Comparison of ENCODE assay signal across 9 cellular contexts in genomic region chr7:98249106-98249505, GRCh38. TPM values are rescaled to one million over a fixed set of nuclear protein-coding genes. Genes with fewer than 3 reads are reported as not detected.
DNase-seq lines count a peak whose midpoint lies in the region; ATAC-seq and TF ChIP-seq lines count a peak whose summit lies in the region.
"Had no signal": no experiment of that assay in that cellular context is flagged by ENCODE, and none has a peak within 500 bp of the region (broad histone marks: within the 10 kb centered on the region; RNA-seq: fewer than 3 reads in every experiment).

No MANE protein-coding gene starts in this region.

- peak overlapping the region; percentile 12 for H3K4me3 ChIP-seq in CD8-positive, alpha-beta memory T cell (ENCODE audit: low read length)
- no peak overlapping the region for H3K4me3 ChIP-seq in adrenal gland
- H3K4me3 ChIP-seq: pancreas had no signal

- WGBS in adrenal gland, 4 donors, result 67 to 80% (median 77%) methylated on average over 6 of the region's 6 CpGs

- CTCF ChIA-PET in CD8-positive, alpha-beta memory T cell (lab: Charles Lee), result interaction anchor here (1.5 kb wide), 1 partner anchor 228 kb away, joined by 3 read pairs; no protein-coding TSS in a partner anchor

- no peak for TF ChIP-seq POLR2A in adrenal gland (IDR thresholded peaks at IDR 0.05)

- H3K27me3 ChIP-seq in CD8-positive, alpha-beta memory T cell (ENCODE audit: insufficient read depth, low read length, poor library complexity, severe bottlenecking), result no peaks in the 10 kb centered on the region
- H3K27me3 ChIP-seq in adrenal gland, result no peaks in the 10 kb centered on the region
- H3K27me3 ChIP-seq: pancreas had no signal

- peak in 1 of 5 donors; percentile 8 for DNase-seq in CD8-positive, alpha-beta memory T cell
- DNase-seq in Kasumi-1 (lab: John Stamatoyannopoulos, UW) (peak; percentile 1 to 11), NCI-H2171 (lab: John Stamatoyannopoulos, UW) (no peak), adrenal gland (no peak)
- no peak for DNase-seq in activated naive CD8-positive, alpha-beta T cell treated with anti-CD3 and anti-CD28 coated beads, Interleukin-2, amount 10 ng/mL, durations not matched to agents 7 days and 5 days
- no peak for DNase-seq in natural killer cell treated with Interleukin-12 subunit alpha and Interleukin-12 subunit beta and Interleukin-15 and Interleukin-18, amount 100 ng/mL, for 72 hours (ENCODE audit: low spot score)
- DNase-seq: pancreas had no signal

- H3K36me3 Mint-ChIP-seq in CD8-positive, alpha-beta memory T cell, result peaks cover 0 to 39% (median 6%) of the 10 kb centered on the region in 3 donors
- H3K36me3 Mint-ChIP-seq in activated naive CD8-positive, alpha-beta T cell treated with anti-CD3 and anti-CD28 coated beads, Interleukin-2, amount 10 ng/mL, durations not matched to agents 7 days and 5 days, result peaks cover 10% of the 10 kb centered on the region
- no peaks in the 10 kb centered on the region for H3K36me3 Mint-ChIP-seq in natural killer cell treated with Interleukin-12 subunit alpha and Interleukin-12 subunit beta and Interleukin-15 and Interleukin-18, amount 100 ng/mL, for 72 hours

- no peaks in the 10 kb centered on the region for H3K9me3 Mint-ChIP-seq in CD8-positive, alpha-beta memory T cell
- H3K9me3 Mint-ChIP-seq in activated naive CD8-positive, alpha-beta T cell treated with anti-CD3 and anti-CD28 coated beads, Interleukin-2, amount 10 ng/mL, durations not matched to agents 7 days and 5 days, result no peaks in the 10 kb centered on the region
- H3K9me3 Mint-ChIP-seq in natural killer cell treated with Interleukin-12 subunit alpha and Interleukin-12 subunit beta and Interleukin-15 and Interleukin-18, amount 100 ng/mL, for 72 hours, result no peaks in the 10 kb centered on the region

- peaks cover 39 to 61% (median 54%) of the 10 kb centered on the region in 3 donors for H3K4me1 Mint-ChIP-seq in CD8-positive, alpha-beta memory T cell
- H3K4me1 Mint-ChIP-seq in activated naive CD8-positive, alpha-beta T cell treated with anti-CD3 and anti-CD28 coated beads, Interleukin-2, amount 10 ng/mL, durations not matched to agents 7 days and 5 days, result peaks cover 29% of the 10 kb centered on the region
- H3K4me1 Mint-ChIP-seq in natural killer cell treated with Interleukin-12 subunit alpha and Interleukin-12 subunit beta and Interleukin-15 and Interleukin-18, amount 100 ng/mL, for 72 hours (ENCODE audit: low read depth in 2 of 2), result peaks cover 30 to 31% of the 10 kb centered on the region in 2 donors

- ATAC-seq in activated naive CD8-positive, alpha-beta T cell treated with anti-CD3 and anti-CD28 coated beads, Interleukin-2, amount 10 ng/mL, durations not matched to agents 7 days and 5 days (ENCODE audit: low read depth), result no peak
- no peak for ATAC-seq in natural killer cell treated with Interleukin-12 subunit alpha and Interleukin-12 subunit beta and Interleukin-15 and Interleukin-18, amount 100 ng/mL, for 72 hours
- no peak for ATAC-seq in HG03378 (IDR thresholded peaks at IDR 0.05; ENCODE audit: unreplicated experiment)
- ATAC-seq: pancreas had no signal

- intact Hi-C loops in adrenal gland (cut with DNase I), result no loop called here

- peaks cover 6% of the 10 kb centered on the region for H3K36me3 ChIP-seq in CD8-positive, alpha-beta memory T cell (ENCODE audit: insufficient read depth, low read length)
- H3K36me3 ChIP-seq in adrenal gland (replicated peaks in 1 of 2), result peaks cover 0 to 4% of the 10 kb centered on the region in 2 donors
- H3K36me3 ChIP-seq: pancreas had no signal

- no peaks in the 10 kb centered on the region for H3K27me3 Mint-ChIP-seq in CD8-positive, alpha-beta memory T cell
- no peaks in the 10 kb centered on the region for H3K27me3 Mint-ChIP-seq in activated naive CD8-positive, alpha-beta T cell treated with anti-CD3 and anti-CD28 coated beads, Interleukin-2, amount 10 ng/mL, durations not matched to agents 7 days and 5 days
- H3K27me3 Mint-ChIP-seq in natural killer cell treated with Interleukin-12 subunit alpha and Interleukin-12 subunit beta and Interleukin-15 and Interleukin-18, amount 100 ng/mL, for 72 hours, result no peaks in the 10 kb centered on the region

- TF ChIP-seq CTCF in adrenal gland (IDR thresholded peaks at IDR 0.05), result no peak

- H3K9me3 ChIP-seq in CD8-positive, alpha-beta memory T cell (ENCODE audit: low read length), result no peaks in the 10 kb centered on the region
- no peaks in the 10 kb centered on the region for H3K9me3 ChIP-seq in adrenal gland (replicated peaks in 1 of 3)
- H3K9me3 ChIP-seq: pancreas had no signal

- POLR2A ChIA-PET in CD8-positive, alpha-beta memory T cell (lab: Charles Lee), result interaction anchor here (0.7 kb wide), 1 partner anchor 13 kb away, joined by 4 read pairs; no protein-coding TSS in a partner anchor
- POLR2A ChIA-PET in activated naive CD8-positive, alpha-beta T cell treated with anti-CD3 and anti-CD28 coated beads, Interleukin-2, amount 10 ng/mL, durations not matched to agents 7 days and 5 days (lab: Charles Lee), result interaction anchor here (1.2 kb wide), 1 partner anchor 46 kb away, joined by 3 read pairs; no protein-coding TSS in a partner anchor

- H3K4me1 ChIP-seq in CD8-positive, alpha-beta memory T cell (ENCODE audit: insufficient read depth, low read length), result peaks cover 46% of the 10 kb centered on the region
- peaks cover 12 to 29% of the 10 kb centered on the region in 2 donors for H3K4me1 ChIP-seq in adrenal gland (replicated peaks in 1 of 2)

- H3K4me3 Mint-ChIP-seq in CD8-positive, alpha-beta memory T cell, result peak overlapping the region; percentile 17 to 76 (median 57)
- H3K4me3 Mint-ChIP-seq in activated naive CD8-positive, alpha-beta T cell treated with anti-CD3 and anti-CD28 coated beads, Interleukin-2, amount 10 ng/mL, durations not matched to agents 7 days and 5 days, result peak overlapping the region; percentile 64
- peak overlapping the region; percentile 26 for H3K4me3 Mint-ChIP-seq in natural killer cell treated with Interleukin-12 subunit alpha and Interleukin-12 subunit beta and Interleukin-15 and Interleukin-18, amount 100 ng/mL, for 72 hours

- peak overlapping the region; percentile 13 for H3K27ac ChIP-seq in CD8-positive, alpha-beta memory T cell (ENCODE audit: low read depth, low read length)
- peak overlapping the region in 2 of 5 donors; percentile 26 for H3K27ac ChIP-seq in adrenal gland

- H3K27ac Mint-ChIP-seq in CD8-positive, alpha-beta memory T cell, result peak overlapping the region; percentile 75 to 99 (median 98)
- peak overlapping the region; percentile 94 for H3K27ac Mint-ChIP-seq in activated naive CD8-positive, alpha-beta T cell treated with anti-CD3 and anti-CD28 coated beads, Interleukin-2, amount 10 ng/mL, durations not matched to agents 7 days and 5 days
- H3K27ac Mint-ChIP-seq in natural killer cell treated with Interleukin-12 subunit alpha and Interleukin-12 subunit beta and Interleukin-15 and Interleukin-18, amount 100 ng/mL, for 72 hours, result peak overlapping the region; percentile 73 to 86

RNA-seq across cellular contexts. Expression of gene TECPR1, which starts 2.9 kb away (rescaled TPM):
- 10 to 100 TPM; 33.7 to 34.2 TPM for total RNA-seq in CD8-positive, alpha-beta memory T cell
- 22.7 TPM for polyA plus RNA-seq in CD8-positive, alpha-beta memory T cell
- total RNA-seq in activated naive CD8-positive, alpha-beta T cell treated with anti-CD3 and anti-CD28 coated beads, Interleukin-2, amount 10 ng/mL, durations not matched to agents 7 days and 5 days, result 10 to 100 TPM; 78.9 to 80.2 TPM
- 10 to 100 TPM; 42.1 to 68.6 TPM for total RNA-seq in natural killer cell treated with Interleukin-12 subunit alpha and Interleukin-12 subunit beta and Interleukin-15 and Interleukin-18, amount 100 ng/mL, for 72 hours
- 10 to 100 TPM; 10.9 to 35.0 (median 20.4) TPM for total RNA-seq in adrenal gland
- 10 to 100 TPM in 2 of 3 donors, 1 to 10 TPM in 1; 6.2 to 36.4 (median 12.3) TPM for polyA plus RNA-seq in adrenal gland

RNA-seq across cellular contexts. Expression of gene BRI3, which starts 32.4 kb away (rescaled TPM):
- total RNA-seq in CD8-positive, alpha-beta memory T cell, result 10 to 100 TPM; 58.4 to 65.0 TPM
- 15.4 TPM for polyA plus RNA-seq in CD8-positive, alpha-beta memory T cell
- total RNA-seq in activated naive CD8-positive, alpha-beta T cell treated with anti-CD3 and anti-CD28 coated beads, Interleukin-2, amount 10 ng/mL, durations not matched to agents 7 days and 5 days, result 10 to 100 TPM; 53.6 to 55.3 TPM
- 10 to 100 TPM; 40.3 to 48.6 TPM for total RNA-seq in natural killer cell treated with Interleukin-12 subunit alpha and Interleukin-12 subunit beta and Interleukin-15 and Interleukin-18, amount 100 ng/mL, for 72 hours
- total RNA-seq in adrenal gland, result 100 to 1,000 TPM in 7 of 8 donors, 10 to 100 TPM in 1; 50.2 to 379 (median 209) TPM
- polyA plus RNA-seq in adrenal gland, result 100 to 1,000 TPM; 165 to 204 (median 200) TPM

RNA-seq across cellular contexts. Expression of gene BHLHA15, which starts 37.9 kb away (rescaled TPM):
- total RNA-seq in CD8-positive, alpha-beta memory T cell, result not detected
- not detected for polyA plus RNA-seq in CD8-positive, alpha-beta memory T cell
- total RNA-seq in activated naive CD8-positive, alpha-beta T cell treated with anti-CD3 and anti-CD28 coated beads, Interleukin-2, amount 10 ng/mL, durations not matched to agents 7 days and 5 days, result not detected
- total RNA-seq in natural killer cell treated with Interleukin-12 subunit alpha and Interleukin-12 subunit beta and Interleukin-15 and Interleukin-18, amount 100 ng/mL, for 72 hours, result 1 to 10 TPM; 1.8 to 2.4 TPM
- total RNA-seq in adrenal gland, result 1 to 10 TPM in 3 of 8 donors, not detected in 5; 1.4 to 3.6 (median 1.9) TPM
- under 1 TPM in 1 of 3 donors, not detected in 2; 0.57 TPM for polyA plus RNA-seq in adrenal gland
- total RNA-seq: SK-MEL-5 had no signal

Comparison
In these comparisons a context has a peak if more than half of its experiments do, and no peak if none do; other contexts are left out.
1. DNase-seq: peak in Kasumi-1 (2 of 2); none in activated naive CD8-positive, alpha-beta T cell treated with anti-CD3 and anti-CD28 coated beads, Interleukin-2, amount 10 ng/mL, durations not matched to agents 7 days and 5 days (single experiment), natural killer cell treated with Interleukin-12 subunit alpha and Interleukin-12 subunit beta and Interleukin-15 and Interleukin-18, amount 100 ng/mL, for 72 hours (single experiment), NCI-H2171 (single experiment) and adrenal gland (0 of 7).
2. Peak in every context shown above with its lines, with median percentiles within 50 percentile points of each other: H3K27ac Mint-ChIP-seq and H3K4me3 Mint-ChIP-seq.